ENCODE assay signal across 8 cellular contexts in the genomic region with DNA sequence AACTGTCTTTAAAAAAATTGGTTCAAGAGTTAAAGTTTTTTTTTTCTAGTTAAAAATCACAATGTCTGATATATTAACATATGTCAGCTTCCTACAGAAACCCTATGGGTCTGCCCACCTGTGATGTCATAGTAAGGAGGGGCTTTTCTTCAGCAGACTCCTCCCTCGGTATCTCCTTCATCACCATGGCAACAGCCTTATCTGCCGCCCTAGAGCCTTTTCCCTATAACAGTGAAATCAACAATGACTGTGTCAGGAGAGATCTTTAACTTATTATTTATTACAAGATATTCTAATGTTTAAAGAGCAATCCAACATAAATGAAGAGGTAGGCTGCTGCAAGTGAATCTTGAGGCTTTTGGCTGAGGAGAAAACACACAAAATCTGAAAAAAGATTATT.
A peak's percentile ranks its signal among the peaks of the same experiment; 100 is the strongest.
DNase-seq lines count a peak whose midpoint lies in the region; ATAC-seq, FAIRE-seq and TF ChIP-seq lines count a peak whose summit lies in the region.

No MANE protein-coding gene starts in this region.

- intact Hi-C loops in A673 (cut with micrococcal nuclease; ENCODE audit: unreplicated experiment), result no loop called here

- H3K27ac ChIP-seq in A673 (ENCODE audit: low read depth, low read length, poor library complexity, severe bottlenecking), result no peak overlapping the region

- peaks cover 7% of the 10 kb centered on the region for H3K4me1 ChIP-seq in A673 (ENCODE audit: insufficient read depth, low read length, poor library complexity, severe bottlenecking)

- peak; percentile 83 for DNase-seq in A673 (ENCODE audit: low spot score)
- peak; percentile 77 to 90 for DNase-seq in NCI-H524 (lab: John Stamatoyannopoulos, UW)
- DNase-seq in dermis blood vessel endothelial cell, result peak; percentile 49
- DNase-seq in frontal cortex (ENCODE audit: low spot score in 2 of 2), result no peak
- no peak for DNase-seq in NCI-H510A treated with DMSO at 0.1 percent for 48 hours (lab: John Stamatoyannopoulos, UW)

- no peaks in the 10 kb centered on the region for H3K36me3 ChIP-seq in A673 (ENCODE audit: insufficient read depth, low read length, poor library complexity, severe bottlenecking)

- peaks cover 93% of the 10 kb centered on the region for H3K27me3 ChIP-seq in A673 (replicated peaks; ENCODE audit: insufficient read depth, low read depth, low read length, poor library complexity)

- CTCF ChIA-PET in A673 (lab: Charles Lee), result no interaction called here

- ATAC-seq in GM18870 (IDR thresholded peaks at IDR 0.05; ENCODE audit: unreplicated experiment), result peak; percentile 86
- peak; percentile 91 for ATAC-seq in HG03039 (IDR thresholded peaks at IDR 0.05; ENCODE audit: unreplicated experiment)
- no peak for ATAC-seq in GM19452 (IDR thresholded peaks at IDR 0.05; ENCODE audit: unreplicated experiment)

- H3K9me3 ChIP-seq in A673 (ENCODE audit: low read depth, low read length, poor library complexity, severe bottlenecking), result no peaks in the 10 kb centered on the region

- no TSS peak for BruUV-seq in A673 (replicated peaks; lab: Mats Ljungman, UMichigan)

- FAIRE-seq in frontal cortex (lab: Jason Lieb, UNC), result no peak

- TF ChIP-seq CTCF in A673 (conservative IDR thresholded peaks at IDR 0.05; ENCODE audit: low read depth, low read length), result no peak

- no peak overlapping the region for H3K4me3 ChIP-seq in A673 (ENCODE audit: low read depth, low read length, poor library complexity, severe bottlenecking)

- POLR2A ChIA-PET in A673 (lab: Charles Lee; ENCODE audit: low non-redundant PET), result no interaction called here

Comparison
In these comparisons a context has a peak if more than half of its experiments do, and no peak if none do; other contexts are left out.
1. DNase-seq: peak in A673 (single experiment), NCI-H524 (2 of 2) and dermis blood vessel endothelial cell (single experiment); none in frontal cortex (0 of 2) and NCI-H510A treated with DMSO at 0.1 percent for 48 hours (single experiment).